In genomic region chr4:75940692-75941253, GRCh38 we compare ENCODE assay signal across 8 cellular contexts. TPM values are rescaled to one million over a fixed set of nuclear protein-coding genes. Genes with fewer than 3 reads are reported as not detected.
DNase-seq lines count a peak whose midpoint lies in the region; ATAC-seq and TF ChIP-seq lines count a peak whose summit lies in the region.

NAAA (minus strand) TSS chr4:75941013; CDS start chr4:75940949, 64 bp downstream.

- peak within 1 kb of the TSS; percentile 94 for H3K27ac Mint-ChIP-seq in activated CD4-positive, alpha-beta memory T cell treated with anti-CD3 and anti-CD28 coated beads, Interleukin-2, amount 10 ng/mL, durations not matched to agents 7 days and 5 days

- H3K4me3 ChIP-seq in ACC112 (ENCODE audit: low read depth, low read length): peak within 1 kb of the TSS; percentile 84
- H3K4me3 ChIP-seq in duodenal mucosa (ENCODE audit: low read depth in 1 of 2, low read length in 2 of 2): peak within 1 kb of the TSS; percentile 84 to 98
- H3K4me3 ChIP-seq in lung: peak within 1 kb of the TSS; percentile 54

- H3K9ac ChIP-seq in duodenal mucosa (ENCODE audit: low read depth in 1 of 2, low read length in 2 of 2): peak within 1 kb of the TSS; percentile 61 to 72

- no peak for TF ChIP-seq CTCF in lung (IDR thresholded peaks at IDR 0.05; ENCODE audit: control extremely low read depth, extremely low read depth)

- H3K9me3 Mint-ChIP-seq in activated CD4-positive, alpha-beta memory T cell treated with anti-CD3 and anti-CD28 coated beads, Interleukin-2, amount 10 ng/mL, durations not matched to agents 7 days and 5 days: no peaks in the 10 kb centered on the region

- H3K4me1 Mint-ChIP-seq in activated CD4-positive, alpha-beta memory T cell treated with anti-CD3 and anti-CD28 coated beads, Interleukin-2, amount 10 ng/mL, durations not matched to agents 7 days and 5 days: peaks cover 32% of the 10 kb centered on the region

- 0 to 1% methylated on average over 44 to 66 of the region's 66 CpGs for WGBS in lung, 2 donors

- H2AFZ ChIP-seq in ACC112 (ENCODE audit: low read length, unreplicated experiment): peak within 1 kb of the TSS; percentile 25

- ATAC-seq in GM18517 (IDR thresholded peaks at IDR 0.05; ENCODE audit: unreplicated experiment) (peak; percentile 69), HG03039 (IDR thresholded peaks at IDR 0.05; ENCODE audit: unreplicated experiment) (peak; percentile 89), lung (ENCODE audit: insufficient read depth, low FRiP score) (peak; percentile 95)

- peak within 1 kb of the TSS; percentile 99 for H3K4me3 Mint-ChIP-seq in activated CD4-positive, alpha-beta memory T cell treated with anti-CD3 and anti-CD28 coated beads, Interleukin-2, amount 10 ng/mL, durations not matched to agents 7 days and 5 days

- peaks cover 22% of the 10 kb centered on the region for H3K36me3 Mint-ChIP-seq in activated CD4-positive, alpha-beta memory T cell treated with anti-CD3 and anti-CD28 coated beads, Interleukin-2, amount 10 ng/mL, durations not matched to agents 7 days and 5 days (ENCODE audit: low read depth)

- H3K36me3 ChIP-seq in ACC112 (ENCODE audit: insufficient read depth, low read length) (no peaks in the 10 kb centered on the region; the same call in 1 of the 2 replicates), duodenal mucosa (ENCODE audit: control insufficient read depth in 1 of 2, insufficient read depth in 2 of 2, low read length in 2 of 2) (peaks cover 0 to 8% of the 10 kb centered on the region in 2 donors), lung (ENCODE audit: control insufficient read depth in 2 of 2, insufficient read depth in 2 of 2, low read length in 2 of 2) (peaks cover 0 to 2% of the 10 kb centered on the region in 2 donors)

- POLR2A ChIA-PET in activated CD4-positive, alpha-beta memory T cell treated with anti-CD3 and anti-CD28 coated beads, Interleukin-2, amount 10 ng/mL, durations not matched to agents 7 days and 5 days (lab: Charles Lee): interaction anchor here (0.6 to 3.5 kb wide), 31 partner anchors 8 to 427 kb away, joined by 3 to 26 read pairs (median 6); partner anchors contain the start of genes G3BP2, NUP54, RCHY1 and SCARB2

- H3K27me3 ChIP-seq in ACC112 (ENCODE audit: insufficient read depth, low read length) (no peaks in the 10 kb centered on the region), duodenal mucosa (ENCODE audit: control insufficient read depth in 1 of 2, insufficient read depth in 2 of 2, low read length in 2 of 2) (no peaks in the 10 kb centered on the region), lung (ENCODE audit: control insufficient read depth, insufficient read depth) (no peaks in the 10 kb centered on the region)

- CTCF ChIA-PET in activated CD4-positive, alpha-beta memory T cell treated with anti-CD3 and anti-CD28 coated beads, Interleukin-2, amount 10 ng/mL, durations not matched to agents 7 days and 5 days (lab: Charles Lee): interaction anchor here (0.9 to 5.0 kb wide), 6 partner anchors 8 to 55 kb away, joined by 3 to 21 read pairs (median 4); partner anchors contain the start of gene SDAD1

- no peaks in the 10 kb centered on the region for H3K79me2 ChIP-seq in ACC112 (ENCODE audit: control insufficient read depth, insufficient read depth, low read length, unreplicated experiment)

- H3K9me3 ChIP-seq in duodenal mucosa (ENCODE audit: control insufficient read depth in 1 of 2, low read length in 2 of 2) (no peaks in the 10 kb centered on the region), lung (ENCODE audit: control insufficient read depth in 2 of 2, insufficient read depth in 1 of 2, low read length in 1 of 2) (no peaks in the 10 kb centered on the region)

- peaks cover 22% of the 10 kb centered on the region for H3K4me1 ChIP-seq in ACC112 (ENCODE audit: control insufficient read depth, insufficient read depth, low read length, unreplicated experiment)
- peaks cover 0 to 9% of the 10 kb centered on the region in 2 donors for H3K4me1 ChIP-seq in duodenal mucosa (ENCODE audit: control insufficient read depth in 1 of 2, insufficient read depth in 2 of 2, low read length in 2 of 2)
- H3K4me1 ChIP-seq in lung (ENCODE audit: control insufficient read depth in 2 of 2, insufficient read depth in 2 of 2, low read length in 2 of 2): peaks cover 0 to 1% of the 10 kb centered on the region in 2 donors

- no peaks in the 10 kb centered on the region for H3K27me3 Mint-ChIP-seq in activated CD4-positive, alpha-beta memory T cell treated with anti-CD3 and anti-CD28 coated beads, Interleukin-2, amount 10 ng/mL, durations not matched to agents 7 days and 5 days

- DNase-seq in NCI-H460 (ENCODE audit: extremely low read depth, low read depth) (peak; percentile 16), lung (ENCODE audit: low spot score) (peak; percentile 85)
- peak; percentile 88 for DNase-seq in activated CD4-positive, alpha-beta memory T cell treated with anti-CD3 and anti-CD28 coated beads, Interleukin-2, amount 10 ng/mL, durations not matched to agents 7 days and 5 days
- peak; percentile 52 to 66 (median 60) for DNase-seq in stimulated activated CD4-positive, alpha-beta T cell treated with anti-CD3 and anti-CD28 coated beads, TNF-alpha, amount 100 ng/mL, for 48 hours (ENCODE audit: low read depth in 3 of 3)

- H3K27ac ChIP-seq in ACC112 (ENCODE audit: low read depth, low read length) (peak within 1 kb of the TSS; percentile 7; the same call in 1 of the 2 replicates), duodenal mucosa (ENCODE audit: low read depth, low read length) (peak within 1 kb of the TSS; percentile 5), lung (ENCODE audit: low read depth in 1 of 2, low read length in 1 of 2) (peak within 1 kb of the TSS; percentile 57 to 81)

RNA-seq across cellular contexts. Expression of gene NAAA, which starts in this region (rescaled TPM):
- 14.2 and 17.6 TPM in 2 replicates for total RNA-seq in NCI-H460 (2014; rRNA removed; shearing (Covaris generic))
- 58.9 and 88.6 TPM in 2 replicates for polyA plus RNA-seq in NCI-H460 (2014; cell fraction: nucleus; rRNA removed)
- 10 to 100 TPM; 38.7 to 39.3 TPM for total RNA-seq in activated CD4-positive, alpha-beta memory T cell treated with anti-CD3 and anti-CD28 coated beads, Interleukin-2, amount 10 ng/mL, durations not matched to agents 7 days and 5 days
- 10 to 100 TPM; 15.9 to 43.6 TPM for total RNA-seq in lung
- 10 to 100 TPM in 1 of 2 donors, 1 to 10 TPM in 1; 8.1 to 47.3 TPM for polyA plus RNA-seq in lung

Comparison
In these comparisons a context has a peak if more than half of its experiments do, and no peak if none do; other contexts are left out.
1. Peak in every context shown above with its lines: DNase-seq, ATAC-seq, H3K4me3 ChIP-seq and H3K27ac ChIP-seq.
2. H3K27ac ChIP-seq: peak in every context shown above with its lines; median percentile 69 in lung; 7 in ACC112; 5 in duodenal mucosa.
3. DNase-seq: peak in every context shown above with its lines; median percentile 88 in activated CD4-positive, alpha-beta memory T cell treated with anti-CD3 and anti-CD28 coated beads, Interleukin-2, amount 10 ng/mL, durations not matched to agents 7 days and 5 days; 85 in lung; 60 in stimulated activated CD4-positive, alpha-beta T cell treated with anti-CD3 and anti-CD28 coated beads, TNF-alpha, amount 100 ng/mL, for 48 hours; 16 in NCI-H460.